In the genomic region with DNA sequence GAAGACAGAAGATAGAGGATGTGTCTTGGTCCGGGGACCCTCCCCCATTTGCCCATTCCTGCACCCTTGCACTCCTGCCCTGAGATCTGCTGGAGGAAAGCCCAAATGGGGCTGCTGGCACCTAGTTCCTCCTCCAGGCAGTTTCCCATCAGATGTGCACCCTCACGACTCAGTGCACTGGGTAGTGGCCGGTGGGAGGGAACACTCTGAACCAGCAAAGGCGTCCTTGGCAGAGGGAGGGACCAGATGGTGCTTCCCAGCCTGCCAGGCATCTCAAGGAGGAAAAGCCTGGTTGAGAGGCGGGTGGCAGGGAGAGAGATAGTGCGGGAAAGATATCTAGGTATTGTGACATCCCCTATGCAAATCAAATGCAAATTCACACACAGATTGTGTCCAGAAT, we compare ENCODE assay signal across 2 cellular contexts.
TF ChIP-seq lines count a peak whose summit lies in the region.

No MANE protein-coding gene starts in this region.

TF ChIP-seq in SK-N-SH, 30 proteins besides CTCF, POLR2A, EP300 and RAD21 (continued from another document):
- TF ChIP-seq, protein P1, sequence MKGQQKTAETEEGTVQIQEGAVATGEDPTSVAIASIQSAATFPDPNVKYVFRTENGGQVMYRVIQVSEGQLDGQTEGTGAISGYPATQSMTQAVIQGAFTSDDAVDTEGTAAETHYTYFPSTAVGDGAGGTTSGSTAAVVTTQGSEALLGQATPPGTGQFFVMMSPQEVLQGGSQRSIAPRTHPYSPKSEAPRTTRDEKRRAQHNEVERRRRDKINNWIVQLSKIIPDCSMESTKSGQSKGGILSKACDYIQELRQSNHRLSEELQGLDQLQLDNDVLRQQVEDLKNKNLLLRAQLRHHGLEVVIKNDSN (IDR thresholded peaks at IDR 0.05; ENCODE audit: borderline replicate concordance, low read depth) = no peak
- no peak for TF ChIP-seq IRF3 (IDR thresholded peaks at IDR 0.05; ENCODE audit: low read depth, low read length)
- no peak for TF ChIP-seq GABPA (IDR thresholded peaks at IDR 0.05; ENCODE audit: low read depth)
- no peak for TF ChIP-seq GATA2 (CRISPR knock-in tag; IDR thresholded peaks at IDR 0.05)
- TF ChIP-seq, protein P2, sequence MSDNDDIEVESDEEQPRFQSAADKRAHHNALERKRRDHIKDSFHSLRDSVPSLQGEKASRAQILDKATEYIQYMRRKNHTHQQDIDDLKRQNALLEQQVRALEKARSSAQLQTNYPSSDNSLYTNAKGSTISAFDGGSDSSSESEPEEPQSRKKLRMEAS (IDR thresholded peaks at IDR 0.05; ENCODE audit: low read depth) = no peak
- TF ChIP-seq FOXM1 (IDR thresholded peaks at IDR 0.05; ENCODE audit: low read depth) = no peak
- TF ChIP-seq CHD2 (IDR thresholded peaks at IDR 0.05; ENCODE audit: low read length, partially characterized antibody) = no peak
- no peak for TF ChIP-seq FOXJ3 (CRISPR knock-in tag; IDR thresholded peaks at IDR 0.05)
- no peak for TF ChIP-seq RXRA (IDR thresholded peaks at IDR 0.05; ENCODE audit: borderline replicate concordance, low read depth)
- no peak for TF ChIP-seq RCOR1 (IDR thresholded peaks at IDR 0.05; ENCODE audit: low read length)
- TF ChIP-seq TEAD4 (IDR thresholded peaks at IDR 0.05; ENCODE audit: borderline replicate concordance, insufficient read depth) = no peak
- TF ChIP-seq SIN3A (IDR thresholded peaks at IDR 0.05; ENCODE audit: borderline replicate concordance, low read depth, low read length) = no peak
- TF ChIP-seq YY1 (IDR thresholded peaks at IDR 0.05; ENCODE audit: low read depth) = no peak
- TF ChIP-seq MEF2A (IDR thresholded peaks at IDR 0.05; ENCODE audit: borderline replicate concordance, low read depth) = no peak
- no peak for TF ChIP-seq NFIC (IDR thresholded peaks at IDR 0.05; ENCODE audit: borderline replicate concordance)
- TF ChIP-seq FOSL2 (IDR thresholded peaks at IDR 0.05; ENCODE audit: borderline replicate concordance, low read depth) = no peak
- TF ChIP-seq, protein P3, sequence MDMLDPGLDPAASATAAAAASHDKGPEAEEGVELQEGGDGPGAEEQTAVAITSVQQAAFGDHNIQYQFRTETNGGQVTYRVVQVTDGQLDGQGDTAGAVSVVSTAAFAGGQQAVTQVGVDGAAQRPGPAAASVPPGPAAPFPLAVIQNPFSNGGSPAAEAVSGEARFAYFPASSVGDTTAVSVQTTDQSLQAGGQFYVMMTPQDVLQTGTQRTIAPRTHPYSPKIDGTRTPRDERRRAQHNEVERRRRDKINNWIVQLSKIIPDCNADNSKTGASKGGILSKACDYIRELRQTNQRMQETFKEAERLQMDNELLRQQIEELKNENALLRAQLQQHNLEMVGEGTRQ (IDR thresholded peaks at IDR 0.05; ENCODE audit: borderline replicate concordance, low read depth, low read length) = no peak
- no peak for TF ChIP-seq MXI1 (IDR thresholded peaks at IDR 0.05; ENCODE audit: low read depth, low read length)
TF ChIP-seq in SK-N-SH: peak in this region for 0.

TF ChIP-seq in SK-N-SH treated with all-trans-retinoic acid at 6 μM for 48 hours, 23 proteins besides CTCF, POLR2A, EP300 and RAD21 (continued from another document):
- TF ChIP-seq, protein P4, sequence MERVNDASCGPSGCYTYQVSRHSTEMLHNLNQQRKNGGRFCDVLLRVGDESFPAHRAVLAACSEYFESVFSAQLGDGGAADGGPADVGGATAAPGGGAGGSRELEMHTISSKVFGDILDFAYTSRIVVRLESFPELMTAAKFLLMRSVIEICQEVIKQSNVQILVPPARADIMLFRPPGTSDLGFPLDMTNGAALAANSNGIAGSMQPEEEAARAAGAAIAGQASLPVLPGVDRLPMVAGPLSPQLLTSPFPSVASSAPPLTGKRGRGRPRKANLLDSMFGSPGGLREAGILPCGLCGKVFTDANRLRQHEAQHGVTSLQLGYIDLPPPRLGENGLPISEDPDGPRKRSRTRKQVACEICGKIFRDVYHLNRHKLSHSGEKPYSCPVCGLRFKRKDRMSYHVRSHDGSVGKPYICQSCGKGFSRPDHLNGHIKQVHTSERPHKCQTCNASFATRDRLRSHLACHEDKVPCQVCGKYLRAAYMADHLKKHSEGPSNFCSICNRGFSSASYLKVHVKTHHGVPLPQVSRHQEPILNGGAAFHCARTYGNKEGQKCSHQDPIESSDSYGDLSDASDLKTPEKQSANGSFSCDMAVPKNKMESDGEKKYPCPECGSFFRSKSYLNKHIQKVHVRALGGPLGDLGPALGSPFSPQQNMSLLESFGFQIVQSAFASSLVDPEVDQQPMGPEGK (CRISPR knock-in tag; IDR thresholded peaks at IDR 0.05; ENCODE audit: borderline replicate concordance) = no peak
- TF ChIP-seq ZFP3 (CRISPR knock-in tag; IDR thresholded peaks at IDR 0.05) (no peak), ZNF8 (CRISPR knock-in tag; IDR thresholded peaks at IDR 0.05) (no peak), BACH2 (CRISPR knock-in tag; IDR thresholded peaks at IDR 0.05; ENCODE audit: borderline replicate concordance) (no peak), CREB5 (CRISPR knock-in tag; IDR thresholded peaks at IDR 0.05; ENCODE audit: low read depth) (no peak), ARNTL (CRISPR knock-in tag; IDR thresholded peaks at IDR 0.05; ENCODE audit: borderline replicate concordance, low read depth) (no peak), TCF4 (CRISPR knock-in tag; IDR thresholded peaks at IDR 0.05; ENCODE audit: borderline replicate concordance) (no peak), OSR1 (CRISPR knock-in tag; IDR thresholded peaks at IDR 0.05) (no peak), TOX (CRISPR knock-in tag; IDR thresholded peaks at IDR 0.05; ENCODE audit: borderline replicate concordance) (no peak), ZNF565 (CRISPR knock-in tag; conservative IDR thresholded peaks at IDR 0.05; ENCODE audit: low read depth) (no peak), CSRNP3 (CRISPR knock-in tag; IDR thresholded peaks at IDR 0.05) (no peak), CSDC2 (CRISPR knock-in tag; IDR thresholded peaks at IDR 0.05) (no peak), ISL1 (CRISPR knock-in tag; IDR thresholded peaks at IDR 0.05) (no peak)
- TF ChIP-seq, protein P5, sequence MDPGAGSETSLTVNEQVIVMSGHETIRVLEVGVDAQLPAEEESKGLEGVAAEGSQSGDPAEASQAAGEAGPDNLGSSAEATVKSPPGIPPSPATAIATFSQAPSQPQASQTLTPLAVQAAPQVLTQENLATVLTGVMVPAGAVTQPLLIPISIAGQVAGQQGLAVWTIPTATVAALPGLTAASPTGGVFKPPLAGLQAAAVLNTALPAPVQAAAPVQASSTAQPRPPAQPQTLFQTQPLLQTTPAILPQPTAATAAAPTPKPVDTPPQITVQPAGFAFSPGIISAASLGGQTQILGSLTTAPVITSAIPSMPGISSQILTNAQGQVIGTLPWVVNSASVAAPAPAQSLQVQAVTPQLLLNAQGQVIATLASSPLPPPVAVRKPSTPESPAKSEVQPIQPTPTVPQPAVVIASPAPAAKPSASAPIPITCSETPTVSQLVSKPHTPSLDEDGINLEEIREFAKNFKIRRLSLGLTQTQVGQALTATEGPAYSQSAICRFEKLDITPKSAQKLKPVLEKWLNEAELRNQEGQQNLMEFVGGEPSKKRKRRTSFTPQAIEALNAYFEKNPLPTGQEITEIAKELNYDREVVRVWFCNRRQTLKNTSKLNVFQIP (CRISPR knock-in tag; IDR thresholded peaks at IDR 0.05; ENCODE audit: borderline replicate concordance, low read depth) = no peak
